13 cellular contexts compared by ENCODE assay signal in the genomic region with DNA sequence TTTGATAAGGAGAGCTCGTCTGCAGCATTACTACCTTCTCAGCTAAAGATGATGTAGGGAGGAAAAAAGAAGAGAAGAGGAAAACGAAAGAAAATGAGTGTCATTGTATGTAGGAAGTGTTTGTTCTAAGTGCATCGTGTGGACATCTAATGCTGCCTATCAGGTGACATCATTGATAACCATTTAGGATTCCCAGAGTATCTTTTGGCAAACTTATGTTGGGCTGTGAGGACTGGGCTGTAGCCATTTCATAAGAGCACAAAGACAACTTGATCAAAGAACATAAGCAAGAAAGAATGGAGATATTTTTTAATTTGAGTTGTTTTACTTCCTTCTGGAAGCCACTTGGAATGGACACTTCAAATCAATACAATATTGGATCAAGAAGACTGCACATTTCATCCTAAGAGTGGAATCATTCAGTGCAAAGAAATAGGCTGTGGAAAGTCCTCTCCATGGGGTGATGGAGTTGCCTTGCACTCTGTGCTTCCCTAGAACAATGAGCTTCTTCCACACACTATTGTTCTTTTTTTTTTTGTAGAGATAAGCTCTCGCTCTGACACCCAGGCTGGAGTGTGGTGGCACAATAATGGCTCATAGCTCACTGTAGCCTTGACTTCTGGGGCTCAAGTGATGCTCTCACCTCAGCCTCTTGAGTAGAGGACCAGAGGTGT. TPM values are rescaled to one million over a fixed set of nuclear protein-coding genes. Genes with fewer than 3 reads are reported as not detected.
DNase-seq lines count a peak whose midpoint lies in the region; ATAC-seq, FAIRE-seq and TF ChIP-seq lines count a peak whose summit lies in the region.
"Had no signal": no experiment of that assay in that cellular context is flagged by ENCODE, and none has a peak within 500 bp of the region (broad histone marks: within the 10 kb centered on the region; RNA-seq: fewer than 3 reads in every experiment).

No MANE protein-coding gene starts in this region.

- H3K79me2 ChIP-seq in keratinocyte (ENCODE audit: control insufficient read depth, insufficient read depth, low read length), result no peaks in the 10 kb centered on the region

- FAIRE-seq in keratinocyte (lab: Jason Lieb, UNC), result no peak

- no peaks in the 10 kb centered on the region for H3K36me3 ChIP-seq in keratinocyte (ENCODE audit: control insufficient read depth in 2 of 2, extremely low read depth in 1 of 2, insufficient read depth in 2 of 2, low read length in 2 of 2)

- peak overlapping the region; percentile 63 for H3K4me2 ChIP-seq in keratinocyte (ENCODE audit: control insufficient read depth, extremely low read depth, insufficient read depth, low read depth, low read length)

- peak overlapping the region; percentile 30 for H3K4me3 Mint-ChIP-seq in activated T-cell treated with anti-CD3 and anti-CD28 coated beads, Interleukin-2, amount 50 U/mL, for 24 hours
- peak overlapping the region; percentile 79 for H3K4me3 Mint-ChIP-seq in activated T-helper 1 cell treated with anti-CD3 and anti-CD28 coated beads, Interleukin-12 subunit alpha, Interleukin-12 subunit beta, Interleukin-2, Interleukin-4 antibody, amounts not matched to agents 30 ng/mL and 10 ng/mL and 1 ng/mL, durations not matched to agents 14 hours and 24 hours and 36 hours
- H3K4me3 Mint-ChIP-seq: H9 had no signal

- H3K27ac Mint-ChIP-seq in activated T-cell treated with anti-CD3 and anti-CD28 coated beads, Interleukin-2, amount 50 U/mL, for 24 hours, result no peak overlapping the region
- peak overlapping the region; percentile 86 for H3K27ac Mint-ChIP-seq in activated T-helper 1 cell treated with anti-CD3 and anti-CD28 coated beads, Interleukin-12 subunit alpha, Interleukin-12 subunit beta, Interleukin-2, Interleukin-4 antibody, amounts not matched to agents 30 ng/mL and 10 ng/mL and 1 ng/mL, durations not matched to agents 14 hours and 24 hours and 36 hours

- ATAC-seq in HG03139 (IDR thresholded peaks at IDR 0.05; ENCODE audit: unreplicated experiment), result no peak
- ATAC-seq: psoas muscle had no signal

- no peaks in the 10 kb centered on the region for H3K27me3 ChIP-seq in keratinocyte (ENCODE audit: control insufficient read depth, extremely low read depth, insufficient read depth, low read length)

- H2AFZ ChIP-seq in keratinocyte (ENCODE audit: control insufficient read depth, low read length), result no peak overlapping the region

- no peak for TF ChIP-seq CTCF in keratinocyte (optimal IDR thresholded peaks at IDR 0.05 in 1 of 3, IDR thresholded peaks at IDR 0.05 in 1 of 3, conservative IDR thresholded peaks at IDR 0.05 in 1 of 3; ENCODE audit: extremely low read depth in 1 of 3, insufficient read depth in 2 of 3, low read length in 3 of 3)

- dilution Hi-C loops in keratinocyte (cut with MboI; ENCODE audit: extremely low pct_ligation_motif_present, low sequenced_read_pairs), result no loop called here

- intact Hi-C loops in activated T-helper 1 cell treated with anti-CD3 and anti-CD28 coated beads, Interleukin-12 subunit alpha, Interleukin-12 subunit beta, Interleukin-2, Interleukin-4 antibody, amounts not matched to agents 30 ng/mL and 10 ng/mL and 1 ng/mL, durations not matched to agents 14 hours and 24 hours and 36 hours (cut with micrococcal nuclease), result loop anchor here (1.0 kb wide), 2 partner anchors 33 to 52 kb away; a partner anchor contains a TSS

- DNase-seq in activated T-cell treated with anti-CD3 and anti-CD28 coated beads, Interleukin-2, amount 50 U/mL, for 24 hours, result no peak
- no peak for DNase-seq in activated T-cell treated with anti-CD3 and anti-CD28 coated beads for 4 hours
- no peak for DNase-seq in activated T-helper 1 cell treated with anti-CD3 and anti-CD28 coated beads, Interleukin-12 subunit alpha, Interleukin-12 subunit beta, Interleukin-2, Interleukin-4 antibody, amounts not matched to agents 30 ng/mL and 10 ng/mL and 1 ng/mL, durations not matched to agents 14 hours and 24 hours and 36 hours (ENCODE audit: low spot score)
- no peak for DNase-seq in keratinocyte (ENCODE audit: low read depth, low spot score)
- no peak for DNase-seq in DMS153 treated with DMSO at 0.1 percent for 48 hours (lab: John Stamatoyannopoulos, UW; ENCODE audit: unreplicated experiment)
- DNase-seq in NCI-H226, result no peak
- DNase-seq: AML-193, H9, KG1, NCI-H446 treated with DMSO at 0.1 percent for 48 hours had no signal

- no peaks in the 10 kb centered on the region for H3K9me3 ChIP-seq in keratinocyte (ENCODE audit: control insufficient read depth, low read depth, low read length)
- H3K9me3 ChIP-seq: psoas muscle had no signal

- no peaks in the 10 kb centered on the region for H4K20me1 ChIP-seq in keratinocyte (ENCODE audit: control insufficient read depth, extremely low read depth, insufficient read depth, low read length)

- no peak overlapping the region for H3K9ac ChIP-seq in keratinocyte (ENCODE audit: control insufficient read depth, extremely low read depth, insufficient read depth, low read length)

- H3K27ac ChIP-seq in keratinocyte (ENCODE audit: control insufficient read depth, insufficient read depth, low read length) (no peak overlapping the region), temporal lobe (ENCODE audit: low read depth, low read length) (peak overlapping the region; percentile 50)
- H3K27ac ChIP-seq: psoas muscle had no signal

- H3K9me1 ChIP-seq in keratinocyte (ENCODE audit: control insufficient read depth, extremely low read depth, insufficient read depth, low read length), result no peaks in the 10 kb centered on the region

- H3K9me3 Mint-ChIP-seq in activated T-cell treated with anti-CD3 and anti-CD28 coated beads, Interleukin-2, amount 50 U/mL, for 24 hours, result no peaks in the 10 kb centered on the region
- no peaks in the 10 kb centered on the region for H3K9me3 Mint-ChIP-seq in activated T-helper 1 cell treated with anti-CD3 and anti-CD28 coated beads, Interleukin-12 subunit alpha, Interleukin-12 subunit beta, Interleukin-2, Interleukin-4 antibody, amounts not matched to agents 30 ng/mL and 10 ng/mL and 1 ng/mL, durations not matched to agents 14 hours and 24 hours and 36 hours

- peaks cover 26% of the 10 kb centered on the region for H3K4me1 Mint-ChIP-seq in activated T-cell treated with anti-CD3 and anti-CD28 coated beads, Interleukin-2, amount 50 U/mL, for 24 hours (ENCODE audit: low read depth)
- peaks cover 35% of the 10 kb centered on the region for H3K4me1 Mint-ChIP-seq in activated T-helper 1 cell treated with anti-CD3 and anti-CD28 coated beads, Interleukin-12 subunit alpha, Interleukin-12 subunit beta, Interleukin-2, Interleukin-4 antibody, amounts not matched to agents 30 ng/mL and 10 ng/mL and 1 ng/mL, durations not matched to agents 14 hours and 24 hours and 36 hours (ENCODE audit: low read depth)

- no peaks in the 10 kb centered on the region for H3K27me3 Mint-ChIP-seq in activated T-cell treated with anti-CD3 and anti-CD28 coated beads, Interleukin-2, amount 50 U/mL, for 24 hours
- H3K27me3 Mint-ChIP-seq in activated T-helper 1 cell treated with anti-CD3 and anti-CD28 coated beads, Interleukin-12 subunit alpha, Interleukin-12 subunit beta, Interleukin-2, Interleukin-4 antibody, amounts not matched to agents 30 ng/mL and 10 ng/mL and 1 ng/mL, durations not matched to agents 14 hours and 24 hours and 36 hours (ENCODE audit: insufficient read depth), result peaks cover 20% of the 10 kb centered on the region

- peaks cover 20% of the 10 kb centered on the region for H3K4me1 ChIP-seq in keratinocyte (ENCODE audit: control insufficient read depth, extremely low read depth, insufficient read depth, low read length)
- H3K4me1 ChIP-seq: psoas muscle had no signal

- peak overlapping the region in 1 of 3 experiments; percentile 9 for H3K4me3 ChIP-seq in keratinocyte (ENCODE audit: control insufficient read depth in 2 of 3, extremely low read depth in 1 of 3, insufficient read depth in 2 of 3, low read depth in 1 of 3, low read length in 3 of 3)
- H3K4me3 ChIP-seq: psoas muscle had no signal

- H3K36me3 Mint-ChIP-seq in activated T-cell treated with anti-CD3 and anti-CD28 coated beads, Interleukin-2, amount 50 U/mL, for 24 hours (ENCODE audit: low read depth), result no peaks in the 10 kb centered on the region
- no peaks in the 10 kb centered on the region for H3K36me3 Mint-ChIP-seq in activated T-helper 1 cell treated with anti-CD3 and anti-CD28 coated beads, Interleukin-12 subunit alpha, Interleukin-12 subunit beta, Interleukin-2, Interleukin-4 antibody, amounts not matched to agents 30 ng/mL and 10 ng/mL and 1 ng/mL, durations not matched to agents 14 hours and 24 hours and 36 hours (ENCODE audit: low read depth)

RNA-seq across cellular contexts. Expression of a gene that starts 52.4 kb away (rescaled TPM):
- 10.9 and 12.8 TPM in 2 replicates for total RNA-seq in activated T-helper 1 cell treated with anti-CD3 and anti-CD28 coated beads, Interleukin-12 subunit alpha, Interleukin-12 subunit beta, Interleukin-2, Interleukin-4 antibody, amounts not matched to agents 30 ng/mL and 10 ng/mL and 1 ng/mL, durations not matched to agents 14 hours and 24 hours and 36 hours
- polyA plus RNA-seq in keratinocyte, result 6.5 to 10.5 TPM (median 7.1 TPM) in 3 replicates
- 9.5 TPM for polyA plus RNA-seq in keratinocyte (2011; ENCODE audit: low read depth)
- 6.5 and 12.7 TPM in 2 replicates for polyA plus RNA-seq in keratinocyte (2011; cell fraction: cytosol; rRNA removed)
- 5.8 and 6.8 TPM in 2 replicates for polyA plus RNA-seq in keratinocyte (2011; cell fraction: nucleus; rRNA removed)
- polyA plus RNA-seq in keratinocyte (2012; ENCODE audit: low replicate concordance), result 8.0 and 19.3 TPM in 2 replicates
- polyA minus RNA-seq in keratinocyte, result 2.2 to 8.3 TPM (median 4.9 TPM) in 3 replicates
- polyA minus RNA-seq in keratinocyte (2011; cell fraction: cytosol; rRNA and poly(A)+ RNA removed), result 12.3 TPM
- polyA minus RNA-seq in keratinocyte (2011; cell fraction: nucleus; rRNA and poly(A)+ RNA removed), result 6.1 and 8.4 TPM in 2 replicates
- 65.2 TPM for total RNA-seq in temporal lobe
